1 cellular context compared by ENCODE assay signal in the genomic region with DNA sequence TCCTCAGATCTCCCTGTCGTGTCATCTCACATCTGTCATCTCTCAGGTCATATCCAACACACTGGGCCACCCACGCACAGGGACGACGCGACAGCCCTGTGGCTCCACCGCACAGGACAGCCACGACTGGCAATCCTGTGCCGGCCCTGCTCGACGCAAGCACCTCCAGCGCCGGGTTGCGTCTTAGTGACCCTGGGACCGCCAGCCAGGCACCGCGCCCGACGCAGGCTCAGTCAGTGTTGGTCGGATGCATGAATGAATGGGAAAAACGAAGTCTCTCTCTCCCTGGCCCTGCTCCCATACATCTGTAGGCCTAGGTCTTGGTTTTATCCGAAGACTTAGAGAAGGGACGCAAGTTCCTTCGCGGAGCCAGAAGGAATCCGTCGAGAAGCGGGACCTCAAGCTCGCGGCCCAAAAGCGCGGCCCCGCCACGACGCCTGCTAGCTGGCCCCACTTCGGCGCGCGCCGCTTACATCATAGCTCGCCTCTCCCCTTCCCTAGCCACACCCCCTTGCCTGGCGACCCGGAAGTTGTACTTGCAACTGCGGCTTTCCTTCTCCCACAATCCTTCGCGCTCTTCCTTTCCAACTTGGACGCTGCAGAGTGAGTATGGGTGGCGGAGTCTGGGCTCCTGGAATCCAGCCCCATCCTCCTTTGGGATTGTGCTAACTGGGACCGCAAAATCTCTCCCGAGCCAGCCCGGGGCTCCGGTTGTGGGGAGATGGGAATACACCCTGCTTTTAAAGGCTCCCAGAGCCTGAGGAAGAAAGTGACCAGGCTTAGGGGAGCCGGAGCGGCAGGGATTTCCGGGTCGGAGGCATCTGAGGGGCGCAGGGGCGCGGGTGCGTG.
TF ChIP-seq lines count a peak whose summit lies in the region.

A gene (plus strand): TSS at position 577 of the 849 bp plus-strand sequence. CDS start 413 bp downstream, outside the sequence.

TF ChIP-seq in SK-N-SH, 30 proteins besides CTCF, POLR2A, EP300 and RAD21 (continued from another document):
- TF ChIP-seq FOXJ3 (CRISPR knock-in tag; IDR thresholded peaks at IDR 0.05) (no peak), MEF2A (IDR thresholded peaks at IDR 0.05; ENCODE audit: borderline replicate concordance, low read depth) (no peak), RXRA (IDR thresholded peaks at IDR 0.05; ENCODE audit: borderline replicate concordance, low read depth) (no peak)
- TF ChIP-seq, protein P1, sequence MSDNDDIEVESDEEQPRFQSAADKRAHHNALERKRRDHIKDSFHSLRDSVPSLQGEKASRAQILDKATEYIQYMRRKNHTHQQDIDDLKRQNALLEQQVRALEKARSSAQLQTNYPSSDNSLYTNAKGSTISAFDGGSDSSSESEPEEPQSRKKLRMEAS (IDR thresholded peaks at IDR 0.05; ENCODE audit: low read depth) = peak; percentile 99
- TF ChIP-seq, protein P2, sequence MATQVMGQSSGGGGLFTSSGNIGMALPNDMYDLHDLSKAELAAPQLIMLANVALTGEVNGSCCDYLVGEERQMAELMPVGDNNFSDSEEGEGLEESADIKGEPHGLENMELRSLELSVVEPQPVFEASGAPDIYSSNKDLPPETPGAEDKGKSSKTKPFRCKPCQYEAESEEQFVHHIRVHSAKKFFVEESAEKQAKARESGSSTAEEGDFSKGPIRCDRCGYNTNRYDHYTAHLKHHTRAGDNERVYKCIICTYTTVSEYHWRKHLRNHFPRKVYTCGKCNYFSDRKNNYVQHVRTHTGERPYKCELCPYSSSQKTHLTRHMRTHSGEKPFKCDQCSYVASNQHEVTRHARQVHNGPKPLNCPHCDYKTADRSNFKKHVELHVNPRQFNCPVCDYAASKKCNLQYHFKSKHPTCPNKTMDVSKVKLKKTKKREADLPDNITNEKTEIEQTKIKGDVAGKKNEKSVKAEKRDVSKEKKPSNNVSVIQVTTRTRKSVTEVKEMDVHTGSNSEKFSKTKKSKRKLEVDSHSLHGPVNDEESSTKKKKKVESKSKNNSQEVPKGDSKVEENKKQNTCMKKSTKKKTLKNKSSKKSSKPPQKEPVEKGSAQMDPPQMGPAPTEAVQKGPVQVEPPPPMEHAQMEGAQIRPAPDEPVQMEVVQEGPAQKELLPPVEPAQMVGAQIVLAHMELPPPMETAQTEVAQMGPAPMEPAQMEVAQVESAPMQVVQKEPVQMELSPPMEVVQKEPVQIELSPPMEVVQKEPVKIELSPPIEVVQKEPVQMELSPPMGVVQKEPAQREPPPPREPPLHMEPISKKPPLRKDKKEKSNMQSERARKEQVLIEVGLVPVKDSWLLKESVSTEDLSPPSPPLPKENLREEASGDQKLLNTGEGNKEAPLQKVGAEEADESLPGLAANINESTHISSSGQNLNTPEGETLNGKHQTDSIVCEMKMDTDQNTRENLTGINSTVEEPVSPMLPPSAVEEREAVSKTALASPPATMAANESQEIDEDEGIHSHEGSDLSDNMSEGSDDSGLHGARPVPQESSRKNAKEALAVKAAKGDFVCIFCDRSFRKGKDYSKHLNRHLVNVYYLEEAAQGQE (IDR thresholded peaks at IDR 0.05; ENCODE audit: low read depth, low read length) = peak; percentile 81; the same call in 1 of the 2 replicates
